ENCODE assay signal across 11 cellular contexts in the genomic region with DNA sequence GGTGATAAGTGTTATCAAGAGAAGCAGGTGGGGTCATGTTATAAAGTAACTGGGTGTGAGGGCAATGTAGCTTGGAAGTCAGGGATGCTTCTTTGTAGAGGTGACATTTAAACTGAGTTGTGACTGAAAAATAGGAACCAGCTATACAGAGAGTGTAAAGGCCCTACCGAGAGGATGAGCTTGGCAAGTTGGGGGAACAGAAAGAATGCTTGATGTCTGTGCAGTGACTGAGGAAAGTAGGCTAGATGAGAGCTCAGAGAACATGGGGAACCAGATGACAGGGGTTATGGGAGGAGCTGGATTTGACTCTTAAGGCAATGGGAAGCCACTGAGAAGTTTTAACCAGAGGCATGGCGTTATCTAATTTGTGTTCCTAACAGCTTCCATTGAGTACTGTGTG.
DNase-seq lines count a peak whose midpoint lies in the region; ATAC-seq and TF ChIP-seq lines count a peak whose summit lies in the region.
"Had no signal": no experiment of that assay in that cellular context is flagged by ENCODE, and none has a peak within 500 bp of the region (broad histone marks: within the 10 kb centered on the region; RNA-seq: fewer than 3 reads in every experiment).

No MANE protein-coding gene starts in this region.

- H3K4me3 ChIP-seq in mammary epithelial cell (replicated peaks in 1 of 3; ENCODE audit: insufficient read depth in 1 of 3, low read depth in 2 of 3, low read length in 3 of 3): no peak overlapping the region
- no peak overlapping the region for H3K4me3 ChIP-seq in lower lobe of right lung
- no peak overlapping the region for H3K4me3 ChIP-seq in transverse colon
- H3K4me3 ChIP-seq: suprapubic skin had no signal

- H3K4me1 ChIP-seq in mammary epithelial cell (ENCODE audit: insufficient read depth, low read length) (peaks cover 7% of the 10 kb centered on the region), lower lobe of right lung (peaks cover 79% of the 10 kb centered on the region), transverse colon (peaks cover 5 to 48% (median 17%) of the 10 kb centered on the region in 4 donors)

- H3K27ac ChIP-seq in mammary epithelial cell (ENCODE audit: insufficient read depth, low read depth, low read length) (no peak overlapping the region), lower lobe of right lung (peak overlapping the region; percentile 59), transverse colon (peak overlapping the region; percentile 54 to 73 (median 62))
- H3K27ac ChIP-seq: suprapubic skin had no signal

- no peak for DNase-seq in MCF 10A (ENCODE audit: unreplicated experiment)
- DNase-seq in mammary epithelial cell: no peak
- DNase-seq in activated naive CD4-positive, alpha-beta T cell treated with anti-CD3 and anti-CD28 coated beads, Interleukin-2, amount 50 U/mL, for 72 hours (ENCODE audit: low spot score in 2 of 2): no peak
- no peak for DNase-seq in lower lobe of right lung
- no peak for DNase-seq in transverse colon
- DNase-seq in NCI-H2196 (lab: John Stamatoyannopoulos, UW; ENCODE audit: unreplicated experiment): no peak
- DNase-seq in SHP77 treated with DMSO at 0.1 percent for 48 hours (lab: John Stamatoyannopoulos, UW): no peak
- DNase-seq: NCI-H748 treated with DMSO at 0.1 percent for 48 hours, T1000 had no signal

- in situ Hi-C loops in mammary epithelial cell (cut with MboI; ENCODE audit: low sequenced_read_pairs in 2 of 2) (no loop called here), transverse colon (cut with MboI; ENCODE audit: low pct_ligation_motif_present in 1 of 4, low pct_unique_long_range_greater_than_20kb in 1 of 4, low sequenced_read_pairs in 3 of 4) (no loop called here)

- intact Hi-C loops in MCF 10A (cut with micrococcal nuclease) (no loop called here), mammary epithelial cell (cut with micrococcal nuclease) (no loop called here), lower lobe of right lung (cut with DNase I) (no loop called here), transverse colon (cut with DNase I; ENCODE audit: low total_unique reads) (no loop called here)

- H3K27me3 Mint-ChIP-seq in MCF 10A (ENCODE audit: insufficient read depth, unreplicated experiment): no peaks in the 10 kb centered on the region

- H3K9me3 ChIP-seq in mammary epithelial cell (replicated peaks; ENCODE audit: insufficient read depth, low read length): no peaks in the 10 kb centered on the region
- no peaks in the 10 kb centered on the region for H3K9me3 ChIP-seq in lower lobe of right lung
- H3K9me3 ChIP-seq in transverse colon: no peaks in the 10 kb centered on the region
- H3K9me3 ChIP-seq: suprapubic skin had no signal

- no peak for TF ChIP-seq CTCF in MCF 10A (IDR thresholded peaks at IDR 0.05; ENCODE audit: unreplicated experiment)
- no peak for TF ChIP-seq CTCF in mammary epithelial cell (conservative IDR thresholded peaks at IDR 0.05 in 1 of 2, IDR thresholded peaks at IDR 0.05 in 1 of 2; ENCODE audit: extremely low read depth in 1 of 2, insufficient read depth in 1 of 2, low read depth in 1 of 2, low read length in 2 of 2)
- TF ChIP-seq CTCF in lower lobe of right lung (IDR thresholded peaks at IDR 0.05): no peak
- no peak for TF ChIP-seq CTCF in transverse colon (IDR thresholded peaks at IDR 0.05)

- WGBS in mammary epithelial cell (ENCODE audit: low coverage, missing lambda C conversion rate): 100% methylated on average over 2 of the region's 2 CpGs
- 27 to 48% methylated on average over 1 to 2 of the region's 2 CpGs for WGBS in transverse colon (ENCODE audit: low coverage in 1 of 2), 2 donors

- H3K27ac Mint-ChIP-seq in MCF 10A (ENCODE audit: low read depth, unreplicated experiment): peak overlapping the region; percentile 53
- H3K27ac Mint-ChIP-seq in activated naive CD4-positive, alpha-beta T cell treated with anti-CD3 and anti-CD28 coated beads, Interleukin-2, amount 50 U/mL, for 72 hours: peak overlapping the region; percentile 97 to 99

- peaks cover 10% of the 10 kb centered on the region for H3K36me3 Mint-ChIP-seq in MCF 10A (ENCODE audit: insufficient read depth, unreplicated experiment)
- H3K36me3 Mint-ChIP-seq in activated naive CD4-positive, alpha-beta T cell treated with anti-CD3 and anti-CD28 coated beads, Interleukin-2, amount 50 U/mL, for 72 hours: peaks cover 55 to 69% of the 10 kb centered on the region in 2 donors

- CTCF ChIA-PET in MCF 10A (lab: Yijun Ruan, JAX): interaction anchor here (1.3 kb wide), 1 partner anchor 11 kb away, joined by 3 read pairs; no protein-coding TSS in a partner anchor
- CTCF ChIA-PET in mammary epithelial cell (lab: Charles Lee; ENCODE audit: low non-redundant PET): no interaction called here

- no peak overlapping the region for H2AFZ ChIP-seq in mammary epithelial cell (ENCODE audit: low read depth, low read length)

- no peaks in the 10 kb centered on the region for H4K20me1 ChIP-seq in mammary epithelial cell (ENCODE audit: insufficient read depth, low read length)

- H3K9ac ChIP-seq in mammary epithelial cell (ENCODE audit: insufficient read depth, low read length): no peak overlapping the region

- no peaks in the 10 kb centered on the region for H3K36me3 ChIP-seq in mammary epithelial cell (ENCODE audit: insufficient read depth, low read length)
- no peaks in the 10 kb centered on the region for H3K36me3 ChIP-seq in lower lobe of right lung
- H3K36me3 ChIP-seq in transverse colon: no peaks in the 10 kb centered on the region
- H3K36me3 ChIP-seq: suprapubic skin had no signal

- H3K27me3 ChIP-seq in mammary epithelial cell (ENCODE audit: insufficient read depth, low read length) (no peaks in the 10 kb centered on the region), lower lobe of right lung (ENCODE audit: low read depth) (no peaks in the 10 kb centered on the region), transverse colon (no peaks in the 10 kb centered on the region)
- H3K27me3 ChIP-seq: suprapubic skin had no signal

- H3K79me2 ChIP-seq in mammary epithelial cell (ENCODE audit: insufficient read depth, low read length): no peaks in the 10 kb centered on the region

- BruUV-seq in MCF 10A (replicated peaks; lab: Mats Ljungman, UMichigan) (no TSS peak), mammary epithelial cell (replicated peaks; lab: Mats Ljungman, UMichigan) (no TSS peak)

- ATAC-seq in activated naive CD4-positive, alpha-beta T cell treated with anti-CD3 and anti-CD28 coated beads, Interleukin-2, amount 50 U/mL, for 72 hours: peak in 1 of 2 donors; percentile 1
- ATAC-seq in lower lobe of right lung (peak; percentile 6 to 7), GM21360 (IDR thresholded peaks at IDR 0.05; ENCODE audit: unreplicated experiment) (no peak)

- H3K4me3 Mint-ChIP-seq in MCF 10A (ENCODE audit: unreplicated experiment): no peak overlapping the region

- dilution Hi-C loops in mammary epithelial cell (cut with HindIII; ENCODE audit: low sequenced_read_pairs): no loop called here

- no peak for TF ChIP-seq POLR2A in transverse colon (IDR thresholded peaks at IDR 0.05)

- no peak for TF ChIP-seq EP300 in transverse colon (IDR thresholded peaks at IDR 0.05; ENCODE audit: low read depth)

- H3K9me3 Mint-ChIP-seq in MCF 10A (ENCODE audit: unreplicated experiment): no peaks in the 10 kb centered on the region
- H3K9me3 Mint-ChIP-seq in activated naive CD4-positive, alpha-beta T cell treated with anti-CD3 and anti-CD28 coated beads, Interleukin-2, amount 50 U/mL, for 72 hours: no peaks in the 10 kb centered on the region

- POLR2A ChIA-PET in MCF 10A (lab: Yijun Ruan, JAX): no interaction called here

- H3K4me2 ChIP-seq in mammary epithelial cell (ENCODE audit: insufficient read depth, low read depth, low read length): no peak overlapping the region

- H3K4me1 Mint-ChIP-seq in MCF 10A (ENCODE audit: insufficient read depth, unreplicated experiment): peaks cover 9% of the 10 kb centered on the region
